ENCODE assay signal across 31 cellular contexts in the genomic region with DNA sequence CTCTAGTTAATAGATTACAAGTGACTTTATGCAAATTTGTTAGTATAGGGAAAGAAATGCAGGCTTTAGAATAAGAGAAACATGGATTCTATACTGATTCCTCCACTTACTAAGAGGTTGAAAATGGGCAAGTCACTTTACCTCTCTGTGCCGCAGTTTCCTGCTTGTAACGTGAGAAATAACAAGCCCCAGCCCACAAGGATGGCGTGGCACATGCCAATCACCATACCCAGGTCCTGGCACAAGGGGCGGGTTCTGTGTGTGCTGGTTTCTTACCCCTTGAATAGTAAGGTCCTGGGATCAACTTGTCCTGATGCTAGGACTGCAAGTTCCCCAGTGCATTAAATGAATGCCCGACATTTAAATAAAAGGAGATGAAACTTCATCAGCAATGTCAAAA. TPM values are rescaled to one million over a fixed set of nuclear protein-coding genes. Genes with fewer than 3 reads are reported as not detected.
DNase-seq lines count a peak whose midpoint lies in the region; ATAC-seq and TF ChIP-seq lines count a peak whose summit lies in the region.
"Had no signal": no experiment of that assay in that cellular context is flagged by ENCODE, and none has a peak within 500 bp of the region (broad histone marks: within the 10 kb centered on the region; RNA-seq: fewer than 3 reads in every experiment).

No MANE protein-coding gene starts in this region.

- no peak for TF ChIP-seq CTCF in activated CD8-positive, alpha-beta T cell treated with anti-CD3 and anti-CD28 coated beads for 36 hours (IDR thresholded peaks at IDR 0.05)

- H3K9me3 Mint-ChIP-seq in activated CD8-positive, alpha-beta T cell treated with anti-CD3 and anti-CD28 coated beads for 36 hours = no peaks in the 10 kb centered on the region
- H3K9me3 Mint-ChIP-seq in central memory CD8-positive, alpha-beta T cell = no peaks in the 10 kb centered on the region
- H3K9me3 Mint-ChIP-seq in stimulated activated naive CD8-positive, alpha-beta T cell treated with anti-CD3 and anti-CD28 coated beads, Interleukin-15, amount 100 ng/mL, for 72 hours = no peaks in the 10 kb centered on the region
- H3K9me3 Mint-ChIP-seq: activated B cell treated with CpG ODN at 0.5 μM for 24 hours, H9, naive B cell had no signal

- H3K36me3 Mint-ChIP-seq in activated CD8-positive, alpha-beta T cell treated with anti-CD3 and anti-CD28 coated beads for 36 hours (ENCODE audit: low read depth) = no peaks in the 10 kb centered on the region
- peaks cover 1% of the 10 kb centered on the region for H3K36me3 Mint-ChIP-seq in central memory CD8-positive, alpha-beta T cell (ENCODE audit: insufficient read depth)
- H3K36me3 Mint-ChIP-seq: naive B cell had no signal

- CTCF ChIA-PET in activated CD8-positive, alpha-beta T cell treated with anti-CD3 and anti-CD28 coated beads for 36 hours (lab: Charles Lee) = interaction anchor here (3.3 kb wide), 1 partner anchor 11 kb away, joined by 9 read pairs; no protein-coding TSS in a partner anchor

- H3K27ac Mint-ChIP-seq in activated CD8-positive, alpha-beta T cell treated with anti-CD3 and anti-CD28 coated beads for 36 hours = peak overlapping the region; percentile 16
- H3K27ac Mint-ChIP-seq in central memory CD8-positive, alpha-beta T cell (ENCODE audit: low read depth) = peak overlapping the region; percentile 46
- H3K27ac Mint-ChIP-seq in stimulated activated naive CD8-positive, alpha-beta T cell treated with anti-CD3 and anti-CD28 coated beads, Interleukin-15, amount 100 ng/mL, for 72 hours = no peak overlapping the region
- H3K27ac Mint-ChIP-seq: activated B cell treated with CpG ODN at 0.5 μM for 24 hours, H9, naive B cell had no signal

- no peaks in the 10 kb centered on the region for H3K27me3 Mint-ChIP-seq in activated CD8-positive, alpha-beta T cell treated with anti-CD3 and anti-CD28 coated beads for 36 hours
- H3K27me3 Mint-ChIP-seq in central memory CD8-positive, alpha-beta T cell = no peaks in the 10 kb centered on the region
- no peaks in the 10 kb centered on the region for H3K27me3 Mint-ChIP-seq in stimulated activated naive CD8-positive, alpha-beta T cell treated with anti-CD3 and anti-CD28 coated beads, Interleukin-15, amount 100 ng/mL, for 72 hours

- H3K4me3 Mint-ChIP-seq in activated CD8-positive, alpha-beta T cell treated with anti-CD3 and anti-CD28 coated beads for 36 hours = no peak overlapping the region
- H3K4me3 Mint-ChIP-seq in central memory CD8-positive, alpha-beta T cell = peak overlapping the region; percentile 37
- no peak overlapping the region for H3K4me3 Mint-ChIP-seq in stimulated activated naive CD8-positive, alpha-beta T cell treated with anti-CD3 and anti-CD28 coated beads, Interleukin-15, amount 100 ng/mL, for 72 hours
- H3K4me3 Mint-ChIP-seq: activated B cell treated with CpG ODN at 0.5 μM for 24 hours, H9, naive B cell had no signal

- ATAC-seq in left ventricle myocardium superior = no peak
- peak; percentile 29 for ATAC-seq in activated CD8-positive, alpha-beta T cell treated with anti-CD3 and anti-CD28 coated beads for 36 hours
- peak; percentile 89 for ATAC-seq in central memory CD8-positive, alpha-beta T cell (replicated peaks; ENCODE audit: extremely low read depth, poor library complexity, severe bottlenecking)
- peak; percentile 61 for ATAC-seq in stimulated activated naive CD8-positive, alpha-beta T cell treated with anti-CD3 and anti-CD28 coated beads, Interleukin-15, amount 100 ng/mL, for 72 hours
- no peak for ATAC-seq in HG03108 (IDR thresholded peaks at IDR 0.05; ENCODE audit: unreplicated experiment)
- no peak for ATAC-seq in HG03039 (IDR thresholded peaks at IDR 0.05; ENCODE audit: unreplicated experiment)
- ATAC-seq: foreskin keratinocyte, heart right ventricle, HepG2 had no signal

- DNase-seq in cardiac septum (ENCODE audit: low spot score) (peak; percentile 14), left ventricle myocardium superior (no peak), midbrain (lab: John Stamatoyannopoulos, UW) (no peak)
- DNase-seq in activated CD8-positive, alpha-beta T cell treated with anti-CD3 and anti-CD28 coated beads for 36 hours = peak; percentile 62
- DNase-seq in central memory CD8-positive, alpha-beta T cell (ENCODE audit: low spot score in 2 of 2) = no peak
- peak in 1 of 2 donors; percentile 42 for DNase-seq in stimulated activated naive CD8-positive, alpha-beta T cell treated with anti-CD3 and anti-CD28 coated beads, Interleukin-15, amount 100 ng/mL, for 72 hours
- DNase-seq: activated B cell treated with CpG ODN at 0.5 μM for 24 hours; activated T-cell treated with anti-CD3 and anti-CD28 coated beads for 4 hours; cerebellar nuclear complex; dermis blood vessel endothelial cell; esophagus squamous epithelium; foreskin keratinocyte; H9; heart right ventricle; naive B cell; NCI-H2029; NCI-H524 treated with DMSO at 0.1 percent for 48 hours; occipital lobe; OCI-M1; stimulated activated CD4-positive, alpha-beta T cell treated with anti-CD3 and anti-CD28 coated beads, Interleukin-4, amount 100 ng/mL, for 1 hour; transverse colon had no signal

- POLR2A ChIA-PET in activated CD8-positive, alpha-beta T cell treated with anti-CD3 and anti-CD28 coated beads for 36 hours (lab: Charles Lee) = no interaction called here

- intact Hi-C loops in cardiac septum (cut with DNase I) (no loop called here), left ventricle myocardium superior (cut with micrococcal nuclease) (no loop called here)
- intact Hi-C loops in activated CD8-positive, alpha-beta T cell treated with anti-CD3 and anti-CD28 coated beads for 36 hours (cut with micrococcal nuclease) = no loop called here

- H3K4me1 Mint-ChIP-seq in activated CD8-positive, alpha-beta T cell treated with anti-CD3 and anti-CD28 coated beads for 36 hours (ENCODE audit: low read depth) = peaks cover 43% of the 10 kb centered on the region
- peaks cover 18% of the 10 kb centered on the region for H3K4me1 Mint-ChIP-seq in central memory CD8-positive, alpha-beta T cell
- peaks cover 11% of the 10 kb centered on the region for H3K4me1 Mint-ChIP-seq in stimulated activated naive CD8-positive, alpha-beta T cell treated with anti-CD3 and anti-CD28 coated beads, Interleukin-15, amount 100 ng/mL, for 72 hours
- H3K4me1 Mint-ChIP-seq: activated B cell treated with CpG ODN at 0.5 μM for 24 hours had no signal

RNA-seq across cellular contexts. Expression of a gene that starts 8.0 kb away (rescaled TPM):
- total RNA-seq in cardiac septum (1.4 TPM), left ventricle myocardium superior (1.4 TPM)
- total RNA-seq in activated CD8-positive, alpha-beta T cell treated with anti-CD3 and anti-CD28 coated beads for 36 hours = under 1 TPM; 0.40 to 0.65 TPM
- total RNA-seq: dermis blood vessel endothelial cell, foreskin keratinocyte, G401, H9, HepG2, pulmonary artery endothelial cell had no signal

RNA-seq across cellular contexts. Expression of a gene that starts 8.5 kb away (rescaled TPM):
- total RNA-seq in cardiac septum = 4.2 TPM
- 3.6 TPM for total RNA-seq in left ventricle myocardium superior
- total RNA-seq in activated CD8-positive, alpha-beta T cell treated with anti-CD3 and anti-CD28 coated beads for 36 hours = 10 to 100 TPM; 10.6 to 11.1 TPM

RNA-seq across cellular contexts. Expression of a gene that starts 25.4 kb away (rescaled TPM):
- total RNA-seq in cardiac septum (0.70 TPM), left ventricle myocardium superior (0.50 TPM)
- total RNA-seq in activated CD8-positive, alpha-beta T cell treated with anti-CD3 and anti-CD28 coated beads for 36 hours = not detected
- total RNA-seq: activated B cell treated with CpG ODN at 0.5 μM for 24 hours; dermis blood vessel endothelial cell; foreskin keratinocyte; G401; H9; HepG2; kidney epithelial cell; lower leg skin; pulmonary artery endothelial cell; T-helper 1 cell treated with Interleukin-12 subunit alpha and Interleukin-12 subunit beta and Interleukin-4 antibody, amounts not matched to agents 30 ng/mL and 1 ng/mL, for 36 hours had no signal

RNA-seq across cellular contexts. Expression of a gene that starts 34.0 kb away (rescaled TPM):
- total RNA-seq in cardiac septum = 0.32 TPM
- total RNA-seq in left ventricle myocardium superior = 0.89 TPM
- under 1 TPM; 0.32 to 0.43 TPM for total RNA-seq in activated CD8-positive, alpha-beta T cell treated with anti-CD3 and anti-CD28 coated beads for 36 hours
- total RNA-seq: dermis blood vessel endothelial cell, foreskin keratinocyte, G401, HepG2, kidney epithelial cell, occipital lobe, pulmonary artery endothelial cell, sigmoid colon, subcutaneous adipose tissue had no signal

RNA-seq across cellular contexts. Expression of a gene that starts 51.8 kb away (rescaled TPM):
- total RNA-seq in cardiac septum (not detected), left ventricle myocardium superior (not detected)
- total RNA-seq in activated CD8-positive, alpha-beta T cell treated with anti-CD3 and anti-CD28 coated beads for 36 hours = not detected
- total RNA-seq: activated B cell treated with CpG ODN at 0.5 μM for 24 hours; dermis blood vessel endothelial cell; G401; HepG2; occipital lobe; pulmonary artery endothelial cell; sigmoid colon; subcutaneous adipose tissue; T-helper 1 cell treated with Interleukin-12 subunit alpha and Interleukin-12 subunit beta and Interleukin-4 antibody, amounts not matched to agents 30 ng/mL and 1 ng/mL, for 36 hours had no signal

Comparison
In these comparisons a context has a peak if more than half of its experiments do, and no peak if none do; other contexts are left out.
1. DNase-seq: peak in cardiac septum (single experiment) and activated CD8-positive, alpha-beta T cell treated with anti-CD3 and anti-CD28 coated beads for 36 hours (single experiment); none in left ventricle myocardium superior (single experiment), central memory CD8-positive, alpha-beta T cell (0 of 2) and midbrain (single experiment).
2. ATAC-seq: peak in activated CD8-positive, alpha-beta T cell treated with anti-CD3 and anti-CD28 coated beads for 36 hours (single experiment), central memory CD8-positive, alpha-beta T cell (single experiment) and stimulated activated naive CD8-positive, alpha-beta T cell treated with anti-CD3 and anti-CD28 coated beads, Interleukin-15, amount 100 ng/mL, for 72 hours (single experiment); none in left ventricle myocardium superior (single experiment), HG03108 (single experiment) and HG03039 (single experiment).
3. H3K27ac Mint-ChIP-seq: peak in activated CD8-positive, alpha-beta T cell treated with anti-CD3 and anti-CD28 coated beads for 36 hours (single experiment) and central memory CD8-positive, alpha-beta T cell (single experiment); none in stimulated activated naive CD8-positive, alpha-beta T cell treated with anti-CD3 and anti-CD28 coated beads, Interleukin-15, amount 100 ng/mL, for 72 hours (0 of 2).